In genomic region chr22:26364066-26365015, GRCh38 we compare ENCODE assay signal across 8 cellular contexts.
DNase-seq lines count a peak whose midpoint lies in the region; ATAC-seq and TF ChIP-seq lines count a peak whose summit lies in the region.

No MANE protein-coding gene starts in this region.

- peak; percentile 84 for DNase-seq in BE2C
- peak; percentile 65 for DNase-seq in NCI-H1105 (lab: John Stamatoyannopoulos, UW)
- peak; percentile 75 for DNase-seq in SKM-1 (lab: John Stamatoyannopoulos, UW; ENCODE audit: unreplicated experiment)
- DNase-seq in adrenal gland: peak; percentile 58 to 92 (median 79)
- peak; percentile 49 to 68 (median 64) for DNase-seq in right cardiac atrium
- DNase-seq in sciatic nerve (ENCODE audit: low spot score): peak; percentile 61
- DNase-seq in posterior vena cava (ENCODE audit: low spot score): no peak

- no peak overlapping the region for H3K27ac ChIP-seq in adrenal gland
- no peak overlapping the region for H3K27ac ChIP-seq in right cardiac atrium (ENCODE audit: low read length)

- H3K4me1 ChIP-seq in BE2C: peaks cover 2% of the 10 kb centered on the region; the same call in 1 of the 2 replicates
- H3K4me1 ChIP-seq in adrenal gland (replicated peaks in 1 of 2): no peaks in the 10 kb centered on the region
- H3K4me1 ChIP-seq in right cardiac atrium (ENCODE audit: control insufficient read depth, insufficient read depth, low read length): no peaks in the 10 kb centered on the region

- no peaks in the 10 kb centered on the region for H3K36me3 ChIP-seq in BE2C
- no peaks in the 10 kb centered on the region for H3K36me3 ChIP-seq in adrenal gland (replicated peaks in 1 of 2)

- intact Hi-C loops in adrenal gland (cut with DNase I) (loop anchor here in 1 of 2 donors (2.0 kb wide), 1 partner anchor 96 kb away; no protein-coding TSS in a partner anchor), right cardiac atrium (cut with DNase I) (no loop called here), sciatic nerve (cut with DNase I) (no loop called here), posterior vena cava (cut with DNase I) (no loop called here)

- peak; percentile 93 for TF ChIP-seq CTCF in BE2C (IDR thresholded peaks at IDR 0.05; ENCODE audit: low read depth, low read length)
- peak; percentile 47 to 70 (median 58) for TF ChIP-seq CTCF in adrenal gland (IDR thresholded peaks at IDR 0.05)

- peak; percentile 77 for ATAC-seq in GM19452 (IDR thresholded peaks at IDR 0.05; ENCODE audit: unreplicated experiment)
- peak; percentile 80 to 81 for ATAC-seq in right cardiac atrium
- peak; percentile 83 for ATAC-seq in sciatic nerve

- TF ChIP-seq POLR2A in adrenal gland (IDR thresholded peaks at IDR 0.05): no peak

- no peak overlapping the region for H3K4me3 ChIP-seq in BE2C (ENCODE audit: low read depth, low read length)
- no peak overlapping the region for H3K4me3 ChIP-seq in adrenal gland
- H3K4me3 ChIP-seq in right cardiac atrium (ENCODE audit: low read length): no peak overlapping the region

- H3K27me3 ChIP-seq in BE2C (no peaks in the 10 kb centered on the region), adrenal gland (peaks cover 7% of the 10 kb centered on the region), right cardiac atrium (ENCODE audit: control insufficient read depth, insufficient read depth) (no peaks in the 10 kb centered on the region)

- H3K9me3 ChIP-seq in BE2C (no peaks in the 10 kb centered on the region), adrenal gland (replicated peaks in 1 of 3) (no peaks in the 10 kb centered on the region), right cardiac atrium (ENCODE audit: control insufficient read depth, low read length) (no peaks in the 10 kb centered on the region)

- 29 to 36% (median 36%) methylated on average over 12 of the region's 12 CpGs for WGBS in adrenal gland, 4 donors
- 34% methylated on average over 12 of the region's 12 CpGs for WGBS in right cardiac atrium
